Comparison of ENCODE assay signal across 11 cellular contexts in genomic region chr7:141526115-141526514, GRCh38.
"Had no signal": no experiment of that assay in that cellular context is flagged by ENCODE, and none has a peak within 500 bp of the region (broad histone marks: within the 10 kb centered on the region; RNA-seq: fewer than 3 reads in every experiment).

No MANE protein-coding gene starts in this region.

- H3K9me3 ChIP-seq: HAP-1 had no signal

- H3K36me3 ChIP-seq: HAP-1 had no signal

- ATAC-seq: GM23338, HCT116 had no signal

- H3K4me1 ChIP-seq: HAP-1 had no signal

- H3K27ac ChIP-seq: GM23248 had no signal

- H2AFZ ChIP-seq: GM23248, GM23338 had no signal

- FAIRE-seq: H1, H54 had no signal

- H3K4me3 ChIP-seq: GM23248, GM23338, HAP-1 had no signal

- DNase-seq: GM23248, GOT3, H7, H9, HCEC 1CT, HFFc6 had no signal

- H3K4me2 ChIP-seq: GM23338 had no signal

- H3K9ac ChIP-seq: GM23248 had no signal
